Comparison of ENCODE assay signal across 13 cellular contexts in genomic region chr18:79684787-79685186, GRCh38. TPM values are rescaled to one million over a fixed set of nuclear protein-coding genes. Genes with fewer than 3 reads are reported as not detected.
A peak's percentile ranks its signal among the peaks of the same experiment; 100 is the strongest.
DNase-seq lines count a peak whose midpoint lies in the region; ATAC-seq and TF ChIP-seq lines count a peak whose summit lies in the region.
"Had no signal": no experiment of that assay in that cellular context is flagged by ENCODE, and none has a peak within 500 bp of the region (broad histone marks: within the 10 kb centered on the region; RNA-seq: fewer than 3 reads in every experiment).

No MANE protein-coding gene starts in this region.

- no peaks in the 10 kb centered on the region for H3K27me3 Mint-ChIP-seq in activated naive CD4-positive, alpha-beta T cell treated with anti-CD3 and anti-CD28 coated beads, Interleukin-2, amount 10 ng/mL, durations not matched to agents 7 days and 5 days
- H3K27me3 Mint-ChIP-seq in type B pancreatic cell = no peaks in the 10 kb centered on the region

- CTCF ChIA-PET in activated naive CD4-positive, alpha-beta T cell treated with anti-CD3 and anti-CD28 coated beads, Interleukin-2, amount 10 ng/mL, durations not matched to agents 7 days and 5 days (lab: Charles Lee) = no interaction called here
- CTCF ChIA-PET in Panc1 (lab: Charles Lee) (no interaction called here), OCI-LY7 (lab: Charles Lee; ENCODE audit: unreplicated experiment) (no interaction called here)

- no peak overlapping the region for H3K27ac ChIP-seq in Panc1 (ENCODE audit: low read length)
- H3K27ac ChIP-seq in left ventricle myocardium inferior (replicated peaks) = peak overlapping the region; percentile 66
- no peak overlapping the region for H3K27ac ChIP-seq in OCI-LY7 (ENCODE audit: low read depth, low read length, poor library complexity, severe bottlenecking)
- H3K27ac ChIP-seq: vagina had no signal

- H3K27ac Mint-ChIP-seq in activated naive CD4-positive, alpha-beta T cell treated with anti-CD3 and anti-CD28 coated beads, Interleukin-2, amount 10 ng/mL, durations not matched to agents 7 days and 5 days = peak overlapping the region; percentile 67
- H3K27ac Mint-ChIP-seq in type B pancreatic cell = no peak overlapping the region

- TF ChIP-seq CTCF in Panc1 (IDR thresholded peaks at IDR 0.05) = no peak
- no peak for TF ChIP-seq CTCF in left ventricle myocardium inferior (IDR thresholded peaks at IDR 0.05; ENCODE audit: borderline replicate concordance)
- TF ChIP-seq CTCF in type B pancreatic cell (conservative IDR thresholded peaks at IDR 0.05) = no peak
- TF ChIP-seq CTCF in OCI-LY7 (conservative IDR thresholded peaks at IDR 0.05; ENCODE audit: low read length) = no peak

- peaks cover 49% of the 10 kb centered on the region for H3K36me3 Mint-ChIP-seq in activated naive CD4-positive, alpha-beta T cell treated with anti-CD3 and anti-CD28 coated beads, Interleukin-2, amount 10 ng/mL, durations not matched to agents 7 days and 5 days
- H3K36me3 Mint-ChIP-seq in type B pancreatic cell = no peaks in the 10 kb centered on the region

- H3K4me3 Mint-ChIP-seq in activated naive CD4-positive, alpha-beta T cell treated with anti-CD3 and anti-CD28 coated beads, Interleukin-2, amount 10 ng/mL, durations not matched to agents 7 days and 5 days = no peak overlapping the region
- H3K4me3 Mint-ChIP-seq in type B pancreatic cell = no peak overlapping the region

- DNase-seq in activated naive CD4-positive, alpha-beta T cell treated with anti-CD3 and anti-CD28 coated beads, Interleukin-2, amount 10 ng/mL, durations not matched to agents 7 days and 5 days = no peak
- DNase-seq in activated naive CD4-positive, alpha-beta T cell (lab: John Stamatoyannopoulos, UW) = no peak
- DNase-seq in Panc1 (ENCODE audit: low read depth, low spot score) (no peak), left ventricle myocardium inferior (no peak), type B pancreatic cell (ENCODE audit: extremely low spot score, unreplicated experiment) (peak; percentile 61), OCI-LY7 (ENCODE audit: low spot score) (no peak), AG20443 (ENCODE audit: low spot score) (no peak)
- DNase-seq: dermis blood vessel endothelial cell, DMS79 treated with DMSO at 0.1 percent for 48 hours, MG63, midbrain had no signal

- peaks cover 42% of the 10 kb centered on the region; the same call in 1 of the 2 replicates for H3K79me2 ChIP-seq in OCI-LY7 (ENCODE audit: insufficient read depth, low read depth, low read length)

- H2AFZ ChIP-seq in OCI-LY7 (ENCODE audit: low read length) = no peak overlapping the region

- H3K4me3 ChIP-seq in Panc1 (ENCODE audit: low read depth in 2 of 2, low read length in 2 of 2) = no peak overlapping the region
- H3K4me3 ChIP-seq in left ventricle myocardium inferior = peak overlapping the region; percentile 27
- no peak overlapping the region for H3K4me3 ChIP-seq in OCI-LY7 (ENCODE audit: low read depth, low read length, poor library complexity, severe bottlenecking)
- H3K4me3 ChIP-seq: MG63, vagina had no signal

- H3K9me3 Mint-ChIP-seq in activated naive CD4-positive, alpha-beta T cell treated with anti-CD3 and anti-CD28 coated beads, Interleukin-2, amount 10 ng/mL, durations not matched to agents 7 days and 5 days = no peaks in the 10 kb centered on the region
- no peaks in the 10 kb centered on the region for H3K9me3 Mint-ChIP-seq in type B pancreatic cell

- no TSS peak for BruUV-seq in Panc1 (replicated peaks; lab: Mats Ljungman, UMichigan)
- no TSS peak for BruUV-seq in OCI-LY7 (replicated peaks; lab: Mats Ljungman, UMichigan)

- H3K27me3 ChIP-seq in Panc1 (ENCODE audit: control insufficient read depth, insufficient read depth, low read length) = no peaks in the 10 kb centered on the region
- H3K27me3 ChIP-seq in left ventricle myocardium inferior (ENCODE audit: low read depth) = no peaks in the 10 kb centered on the region
- H3K27me3 ChIP-seq: MG63, vagina had no signal

- in situ Hi-C loops in Panc1 (cut with HindIII; ENCODE audit: low pct_unique_long_range_greater_than_20kb, low sequenced_read_pairs) = no loop called here

- H3K4me1 Mint-ChIP-seq in activated naive CD4-positive, alpha-beta T cell treated with anti-CD3 and anti-CD28 coated beads, Interleukin-2, amount 10 ng/mL, durations not matched to agents 7 days and 5 days = peaks cover 72% of the 10 kb centered on the region
- H3K4me1 Mint-ChIP-seq in type B pancreatic cell (ENCODE audit: unreplicated experiment) = peaks cover 14% of the 10 kb centered on the region

- intact Hi-C loops in Panc1 (cut with micrococcal nuclease; ENCODE audit: unreplicated experiment) = no loop called here
- intact Hi-C loops in left ventricle myocardium inferior (cut with micrococcal nuclease) = no loop called here
- intact Hi-C loops in OCI-LY7 (cut with micrococcal nuclease; ENCODE audit: unreplicated experiment) = no loop called here

- H3K36me3 ChIP-seq in Panc1 (ENCODE audit: control insufficient read depth, insufficient read depth, low read length) (no peaks in the 10 kb centered on the region; the same call in 1 of the 2 replicates), left ventricle myocardium inferior (no peaks in the 10 kb centered on the region), OCI-LY7 (ENCODE audit: insufficient read depth, low read length) (no peaks in the 10 kb centered on the region)
- H3K36me3 ChIP-seq: MG63, vagina had no signal

- H3K9me3 ChIP-seq in Panc1 (ENCODE audit: control insufficient read depth, insufficient read depth, low read depth, low read length) (no peaks in the 10 kb centered on the region), left ventricle myocardium inferior (replicated peaks) (no peaks in the 10 kb centered on the region), OCI-LY7 (ENCODE audit: low read length) (no peaks in the 10 kb centered on the region)
- H3K9me3 ChIP-seq: MG63, vagina had no signal

- POLR2A ChIA-PET in Panc1 (lab: Charles Lee) (no interaction called here), OCI-LY7 (lab: Charles Lee) (no interaction called here)

- peaks cover 11% of the 10 kb centered on the region for H3K4me1 ChIP-seq in Panc1 (ENCODE audit: control insufficient read depth, insufficient read depth, low read length)
- H3K4me1 ChIP-seq in left ventricle myocardium inferior = peaks cover 47% of the 10 kb centered on the region
- H3K4me1 ChIP-seq in OCI-LY7 (ENCODE audit: insufficient read depth, low read length, poor library complexity, severe bottlenecking) = peaks cover 11% of the 10 kb centered on the region

- ATAC-seq in Panc1 (peak; percentile 70), HG02763 (IDR thresholded peaks at IDR 0.05; ENCODE audit: unreplicated experiment) (no peak)

- H4K20me1 ChIP-seq in OCI-LY7 (ENCODE audit: insufficient read depth, low read length) = no peaks in the 10 kb centered on the region; the same call in 1 of the 2 replicates

- H3K9me2 ChIP-seq in OCI-LY7 (ENCODE audit: insufficient read depth, low read length) = no peaks in the 10 kb centered on the region

- no peak overlapping the region for H3K4me2 ChIP-seq in OCI-LY7 (ENCODE audit: low read length)

RNA-seq across cellular contexts. Expression of gene CTDP1, which starts 5.2 kb away (rescaled TPM):
- total RNA-seq in Panc1 (2021; ENCODE audit: unreplicated experiment) (52.8 TPM), left ventricle myocardium inferior (7.5 TPM), type B pancreatic cell (ENCODE audit: low replicate concordance) (21.1 and 27.6 TPM in 2 replicates), OCI-LY7 (2022) (11.3 and 15.4 TPM in 2 replicates)
- polyA plus RNA-seq in Panc1 (2012; ENCODE audit: insufficient read length) = 59.4 TPM
- 9.6 and 11.9 TPM in 2 replicates for total RNA-seq in OCI-LY7 (2014; rRNA removed; shearing (Covaris generic))
